ENCODE assay signal across 8 cellular contexts in genomic region chr9:38066167-38066906, GRCh38. TPM values are rescaled to one million over a fixed set of nuclear protein-coding genes. Genes with fewer than 3 reads are reported as not detected.
DNase-seq lines count a peak whose midpoint lies in the region; ATAC-seq and TF ChIP-seq lines count a peak whose summit lies in the region.

No MANE protein-coding gene starts in this region.

- H3K4me3 ChIP-seq in ovary: peak overlapping the region; percentile 66

- peaks cover 63% of the 10 kb centered on the region for H3K36me3 Mint-ChIP-seq in Calu3 (ENCODE audit: insufficient read depth, unreplicated experiment)
- no peaks in the 10 kb centered on the region for H3K36me3 Mint-ChIP-seq in endothelial cell (ENCODE audit: low read depth, unreplicated experiment)

- H3K9me3 Mint-ChIP-seq in Calu3 (ENCODE audit: low read depth, unreplicated experiment) (no peaks in the 10 kb centered on the region), endothelial cell (ENCODE audit: unreplicated experiment) (no peaks in the 10 kb centered on the region)

- H3K4me3 Mint-ChIP-seq in Calu3 (ENCODE audit: low read depth, unreplicated experiment): peak overlapping the region; percentile 64
- peak overlapping the region; percentile 92 for H3K4me3 Mint-ChIP-seq in endothelial cell (ENCODE audit: unreplicated experiment)

- WGBS in ovary, 3 donors: 58 to 72% (median 71%) methylated on average over 7 of the region's 7 CpGs

- BruUV-seq in Calu3 (replicated peaks; lab: Mats Ljungman, UMichigan): TSS peak; percentile 35

- TF ChIP-seq EP300 in ovary (IDR thresholded peaks at IDR 0.05): no peak

- no peak for TF ChIP-seq POLR2A in ovary (IDR thresholded peaks at IDR 0.05)

- TF ChIP-seq CTCF in Calu3 (IDR thresholded peaks at IDR 0.05; ENCODE audit: unreplicated experiment): no peak
- no peak for TF ChIP-seq CTCF in endothelial cell (IDR thresholded peaks at IDR 0.05; ENCODE audit: unreplicated experiment)
- no peak for TF ChIP-seq CTCF in ovary (IDR thresholded peaks at IDR 0.05)

- peaks cover 18% of the 10 kb centered on the region for H3K4me1 Mint-ChIP-seq in Calu3 (ENCODE audit: low read depth, unreplicated experiment)
- peaks cover 58% of the 10 kb centered on the region for H3K4me1 Mint-ChIP-seq in endothelial cell (ENCODE audit: unreplicated experiment)

- no peaks in the 10 kb centered on the region for H3K36me3 ChIP-seq in ovary

- no peak for ATAC-seq in HG02884 (IDR thresholded peaks at IDR 0.05; ENCODE audit: unreplicated experiment)
- ATAC-seq in HG02970 (IDR thresholded peaks at IDR 0.05; ENCODE audit: low FRiP score, unreplicated experiment): no peak
- ATAC-seq in HG03108 (IDR thresholded peaks at IDR 0.05; ENCODE audit: unreplicated experiment): no peak
- no peak for ATAC-seq in HG03565 (IDR thresholded peaks at IDR 0.05; ENCODE audit: unreplicated experiment)

- intact Hi-C loops in Calu3 (cut with micrococcal nuclease; ENCODE audit: unreplicated experiment) (loop anchor here (2.0 kb wide), 1 partner anchor 50 kb away; no protein-coding TSS in a partner anchor), ovary (cut with DNase I) (loop anchor here in 3 of 4 donors (5.0 to 10.0 kb wide), 2 partner anchors 122 to 154 kb away; no protein-coding TSS in a partner anchor)

- peak overlapping the region in 1 of 2 donors; percentile 6 for H3K27ac ChIP-seq in ovary

- H3K27me3 Mint-ChIP-seq in Calu3 (ENCODE audit: unreplicated experiment) (no peaks in the 10 kb centered on the region), endothelial cell (ENCODE audit: unreplicated experiment) (peaks cover 8% of the 10 kb centered on the region)

- CTCF ChIA-PET in Calu3 (lab: Charles Lee): interaction anchor here (1.8 kb wide), 1 partner anchor 49 kb away, joined by 5 read pairs; no protein-coding TSS in a partner anchor

- no peaks in the 10 kb centered on the region for H3K27me3 ChIP-seq in ovary

- DNase-seq in Calu3 (no peak), NCI-H82 (lab: John Stamatoyannopoulos, UW) (peak; percentile 65), endothelial cell (ENCODE audit: low spot score) (no peak), ovary (no peak)

- H3K27ac Mint-ChIP-seq in Calu3 (ENCODE audit: unreplicated experiment) (peak overlapping the region; percentile 52), endothelial cell (ENCODE audit: unreplicated experiment) (peak overlapping the region; percentile 30)

- no peaks in the 10 kb centered on the region for H3K9me3 ChIP-seq in ovary

- peaks cover 4% of the 10 kb centered on the region for H3K4me1 ChIP-seq in ovary (ENCODE audit: insufficient read depth)

RNA-seq across cellular contexts. Expression of gene SHB, which starts 2.7 kb away (rescaled TPM):
- total RNA-seq in Calu3 (2022) (7.6 and 8.7 TPM in 2 replicates), endothelial cell (ENCODE audit: unreplicated experiment) (18.5 TPM), ovary (10 to 100 TPM in 2 of 7 donors, 1 to 10 TPM in 5; 5.7 to 23.8 (median 9.0) TPM)
- polyA plus RNA-seq in ovary: 10 to 100 TPM in 1 of 2 donors, 1 to 10 TPM in 1; 3.5 to 15.7 TPM
